ENCODE assay signal across 20 cellular contexts in genomic region chr3:10522646-10523303, GRCh38. TPM values are rescaled to one million over a fixed set of nuclear protein-coding genes. Genes with fewer than 3 reads are reported as not detected.
A peak's percentile ranks its signal among the peaks of the same experiment; 100 is the strongest.
DNase-seq lines count a peak whose midpoint lies in the region; ATAC-seq and TF ChIP-seq lines count a peak whose summit lies in the region.
"Had no signal": no experiment of that assay in that cellular context is flagged by ENCODE, and none has a peak within 500 bp of the region (broad histone marks: within the 10 kb centered on the region; RNA-seq: fewer than 3 reads in every experiment).

No MANE protein-coding gene starts in this region.

- peaks cover 43 to 73% (median 71%) of the 10 kb centered on the region in 3 donors for H3K27me3 Mint-ChIP-seq in naive B cell

- no peak overlapping the region for H3K4me3 ChIP-seq in Peyer's patch
- no peak overlapping the region for H3K4me3 ChIP-seq in right atrium auricular region
- H3K4me3 ChIP-seq: heart left ventricle, left lung, neural progenitor cell had no signal

- ATAC-seq in naive B cell (ENCODE audit: low read depth in 2 of 2) = peak; percentile 30 to 44
- ATAC-seq: HCT116, heart left ventricle, left lung had no signal

- no peaks in the 10 kb centered on the region for H3K4me1 ChIP-seq in Peyer's patch
- peaks cover 0 to 15% of the 10 kb centered on the region in 2 donors for H3K4me1 ChIP-seq in right atrium auricular region
- H3K4me1 ChIP-seq: BE2C, left lung, neural progenitor cell had no signal

- H3K27ac ChIP-seq in Peyer's patch (no peak overlapping the region), right atrium auricular region (no peak overlapping the region)
- H3K27ac ChIP-seq: heart left ventricle, left lung, neural progenitor cell had no signal

- peak overlapping the region in 1 of 6 donors; percentile 19 for H3K27ac Mint-ChIP-seq in naive B cell
- H3K27ac Mint-ChIP-seq: neural progenitor cell had no signal

- H3K36me3 ChIP-seq in Peyer's patch = no peaks in the 10 kb centered on the region
- no peaks in the 10 kb centered on the region for H3K36me3 ChIP-seq in right atrium auricular region
- H3K36me3 ChIP-seq: BE2C, heart left ventricle, left lung, neural progenitor cell had no signal

- no peak for TF ChIP-seq POLR2A in Peyer's patch (IDR thresholded peaks at IDR 0.05)

- peaks cover under 1 to 6% (median 3%) of the 10 kb centered on the region in 3 donors for H3K4me1 Mint-ChIP-seq in naive B cell

- H3K36me3 Mint-ChIP-seq in naive B cell = no peaks in the 10 kb centered on the region
- H3K36me3 Mint-ChIP-seq: neural progenitor cell had no signal

- H3K9me3 Mint-ChIP-seq in naive B cell = peaks cover 0 to 2% (median 0%) of the 10 kb centered on the region in 7 donors
- H3K9me3 Mint-ChIP-seq: neural progenitor cell had no signal

- H3K4me3 Mint-ChIP-seq in naive B cell = no peak overlapping the region
- H3K4me3 Mint-ChIP-seq: neural progenitor cell had no signal

- DNase-seq in NCI-H1417 (lab: John Stamatoyannopoulos, UW) (peak in 2 of 3 experiments; percentile 10 to 13), NCI-H1417 treated with DMSO at 0.1 percent for 48 hours (lab: John Stamatoyannopoulos, UW) (no peak), COLO668 (lab: John Stamatoyannopoulos, UW; ENCODE audit: unreplicated experiment) (peak; percentile 41), Peyer's patch (peak in 2 of 3 donors; percentile 8 to 40), naive B cell (peak; percentile 10), anterior cingulate cortex (lab: John Stamatoyannopoulos, UW) (no peak), OCI-M1 (lab: John Stamatoyannopoulos, UW) (no peak), right atrium auricular region (ENCODE audit: low spot score) (no peak)
- DNase-seq: BE2C; cortex of kidney; left lung; midbrain; NCI-H1436; RPMI8226; stimulated activated CD4-positive, alpha-beta T cell treated with anti-CD3 and anti-CD28 coated beads, Interleukin-4, amount 100 ng/mL, for 1 hour; T-helper 9 cell had no signal

- TF ChIP-seq CTCF in Peyer's patch (IDR thresholded peaks at IDR 0.05) (no peak), right atrium auricular region (IDR thresholded peaks at IDR 0.05) (no peak)

- H3K9me3 ChIP-seq in Peyer's patch (no peaks in the 10 kb centered on the region), right atrium auricular region (no peaks in the 10 kb centered on the region)
- H3K9me3 ChIP-seq: BE2C, heart left ventricle, left lung had no signal

- H3K27me3 ChIP-seq in Peyer's patch (no peaks in the 10 kb centered on the region), right atrium auricular region (no peaks in the 10 kb centered on the region)
- H3K27me3 ChIP-seq: BE2C had no signal

RNA-seq across cellular contexts. Expression of gene ATP2B2, which starts 17.4 kb away (rescaled TPM):
- total RNA-seq in Peyer's patch (not detected), right atrium auricular region (under 1 TPM; 0.12 to 0.15 TPM)
- polyA plus RNA-seq in naive B cell (ENCODE audit: low read depth in 6 of 6) = under 1 TPM in 1 of 6 donors, not detected in 5; 0.06 TPM
- total RNA-seq: pulmonary artery endothelial cell had no signal

Comparison
In these comparisons a context has a peak if more than half of its experiments do, and no peak if none do; other contexts are left out.
1. DNase-seq: peak in NCI-H1417 (2 of 3), COLO668 (single experiment), Peyer's patch (2 of 3) and naive B cell (single experiment); none in NCI-H1417 treated with DMSO at 0.1 percent for 48 hours (single experiment), anterior cingulate cortex (0 of 58), OCI-M1 (single experiment) and right atrium auricular region (single experiment).